Comparison of ENCODE assay signal across 11 cellular contexts in genomic region chr10:122149607-122150505, GRCh38.
DNase-seq lines count a peak whose midpoint lies in the region; ATAC-seq and TF ChIP-seq lines count a peak whose summit lies in the region.
"Had no signal": no experiment of that assay in that cellular context is flagged by ENCODE, and none has a peak within 500 bp of the region (broad histone marks: within the 10 kb centered on the region; RNA-seq: fewer than 3 reads in every experiment).

No MANE protein-coding gene starts in this region.

- H3K27ac ChIP-seq in SJCRH30 (peak overlapping the region; percentile 84), psoas muscle (peak overlapping the region; percentile 88)
- no peak overlapping the region for H3K27ac ChIP-seq in CD4-positive, alpha-beta T cell (ENCODE audit: low read depth, low read length)

- intact Hi-C loops in left cardiac atrium (cut with DNase I): loop anchor here in 1 of 2 donors (10.0 kb wide), 1 partner anchor 85 kb away; no protein-coding TSS in a partner anchor
- intact Hi-C loops in psoas muscle (cut with DNase I): no loop called here
- intact Hi-C loops in CD4-positive, alpha-beta T cell (cut with DNase I, micrococcal nuclease): loop anchor here in 1 of 2 experiments (10.0 kb wide), 1 partner anchor 555 kb away; no protein-coding TSS in a partner anchor

- CTCF ChIA-PET in CD4-positive, alpha-beta T cell (lab: Charles Lee): no interaction called here

- H3K4me3 ChIP-seq in SJCRH30 (peak overlapping the region; percentile 53), psoas muscle (no peak overlapping the region)

- H3K4me3 Mint-ChIP-seq in CD4-positive, alpha-beta T cell: no peak overlapping the region
- H3K4me3 Mint-ChIP-seq: memory B cell had no signal

- H3K36me3 ChIP-seq in SJCRH30: peaks cover 8% of the 10 kb centered on the region
- H3K36me3 ChIP-seq in psoas muscle (ENCODE audit: insufficient read depth in 1 of 2, low read depth in 1 of 2): peaks cover 0 to 28% of the 10 kb centered on the region in 2 donors

- no peak for TF ChIP-seq CTCF in psoas muscle (IDR thresholded peaks at IDR 0.05)
- no peak for TF ChIP-seq CTCF in CD4-positive, alpha-beta T cell (IDR thresholded peaks at IDR 0.05)

- 0 out of 2 replicates have a peak, but pooled peaks cover 7% of the 10 kb centered on the region for H3K9me3 ChIP-seq in SJCRH30 (replicated peaks)
- no peaks in the 10 kb centered on the region for H3K9me3 ChIP-seq in psoas muscle
- no peaks in the 10 kb centered on the region for H3K9me3 ChIP-seq in CD4-positive, alpha-beta T cell (ENCODE audit: control insufficient read depth, low read length)

- H3K27ac Mint-ChIP-seq in CD4-positive, alpha-beta T cell: no peak overlapping the region
- H3K27ac Mint-ChIP-seq: memory B cell had no signal

- H3K36me3 Mint-ChIP-seq in CD4-positive, alpha-beta T cell (ENCODE audit: low read depth): no peaks in the 10 kb centered on the region
- H3K36me3 Mint-ChIP-seq: memory B cell had no signal

- H3K27me3 Mint-ChIP-seq in CD4-positive, alpha-beta T cell: peaks cover 15% of the 10 kb centered on the region

- WGBS in psoas muscle, 3 donors: 50 to 62% (median 62%) methylated on average over 37 to 40 of the region's 40 CpGs

- DNase-seq in AG20443 (ENCODE audit: low spot score): peak; percentile 72
- DNase-seq in SJCRH30: peak; percentile 95 to 96
- peak; percentile 82 for DNase-seq in left cardiac atrium
- DNase-seq in psoas muscle: peak; percentile 67 to 83
- no peak for DNase-seq in activated naive CD4-positive, alpha-beta T cell treated with anti-CD3 and anti-CD28 coated beads, Interleukin-2, amount 50 U/mL, for 16 hours
- DNase-seq in central memory CD4-positive, alpha-beta T cell: no peak
- no peak for DNase-seq in CD4-positive, alpha-beta T cell
- DNase-seq: stimulated activated CD4-positive, alpha-beta T cell treated with anti-CD3 and anti-CD28 coated beads, Interleukin-1b, Interleukin-23, amount 100 ng/mL, for 48 hours; T-helper 2 cell had no signal

- ATAC-seq in left cardiac atrium (peak; percentile 7 to 8), psoas muscle (no peak), HG03378 (IDR thresholded peaks at IDR 0.05; ENCODE audit: unreplicated experiment) (no peak)
- no peak for ATAC-seq in CD4-positive, alpha-beta T cell (ENCODE audit: poor library complexity)

- H3K27me3 ChIP-seq in SJCRH30 (no peaks in the 10 kb centered on the region), psoas muscle (ENCODE audit: insufficient read depth in 3 of 3, low read length in 2 of 3) (no peaks in the 10 kb centered on the region)
- no peaks in the 10 kb centered on the region for H3K27me3 ChIP-seq in CD4-positive, alpha-beta T cell (ENCODE audit: control insufficient read depth, insufficient read depth, low read length)

- POLR2A ChIA-PET in CD4-positive, alpha-beta T cell (lab: Charles Lee): no interaction called here

- H3K9me3 Mint-ChIP-seq in CD4-positive, alpha-beta T cell: peaks cover 9% of the 10 kb centered on the region

- no peaks in the 10 kb centered on the region for H3K4me1 Mint-ChIP-seq in CD4-positive, alpha-beta T cell (ENCODE audit: low read depth)
- H3K4me1 Mint-ChIP-seq: memory B cell had no signal

- H3K4me1 ChIP-seq in SJCRH30 (peaks cover 32% of the 10 kb centered on the region), psoas muscle (peaks cover 65% of the 10 kb centered on the region)

Comparison
In these comparisons a context has a peak if more than half of its experiments do, and no peak if none do; other contexts are left out.
1. DNase-seq: peak in AG20443 (single experiment), SJCRH30 (2 of 2), left cardiac atrium (single experiment) and psoas muscle (2 of 2); none in activated naive CD4-positive, alpha-beta T cell treated with anti-CD3 and anti-CD28 coated beads, Interleukin-2, amount 50 U/mL, for 16 hours (single experiment), central memory CD4-positive, alpha-beta T cell (single experiment) and CD4-positive, alpha-beta T cell (0 of 10).
2. ATAC-seq: peak in left cardiac atrium (2 of 2); none in psoas muscle (0 of 4), CD4-positive, alpha-beta T cell (single experiment) and HG03378 (single experiment).